Comparison of ENCODE assay signal across 1 cellular context in the genomic region with DNA sequence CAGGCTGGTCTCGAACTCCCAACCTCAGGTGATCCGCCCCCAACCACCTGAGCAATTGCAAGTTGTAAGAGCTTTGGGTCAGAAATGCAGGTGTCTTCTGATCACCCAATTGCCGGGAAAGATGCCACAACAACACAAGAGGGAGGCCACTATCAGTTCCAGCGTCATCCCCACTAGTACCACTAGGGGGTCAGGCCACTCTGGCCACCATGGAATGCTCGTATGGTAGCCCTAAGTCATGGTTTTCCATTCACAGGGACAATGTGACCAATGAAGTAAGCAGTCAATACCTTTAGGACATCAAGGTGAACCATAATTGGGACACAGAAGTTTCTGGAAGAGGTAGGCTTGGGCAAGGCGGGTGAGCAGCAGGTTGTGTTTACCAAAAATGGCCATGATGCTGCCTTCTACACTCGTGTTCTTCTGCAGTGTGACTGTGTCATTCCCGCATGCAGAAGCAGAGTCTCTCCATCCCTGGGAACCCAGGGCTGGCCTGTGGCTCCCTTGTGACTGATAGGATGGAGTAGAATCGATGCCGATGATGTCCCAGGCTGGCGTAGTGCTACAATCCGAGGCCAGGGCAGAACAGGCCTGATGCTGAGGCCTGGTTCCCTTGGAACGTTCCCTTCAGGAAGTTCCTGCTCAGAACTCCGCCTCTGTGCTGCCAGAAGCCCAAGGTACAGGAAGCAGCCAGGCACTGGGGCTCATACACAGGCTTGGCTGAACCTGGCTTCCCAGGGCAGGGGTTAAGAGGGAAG.
TF ChIP-seq lines count a peak whose summit lies in the region.

No MANE protein-coding gene starts in this region.

TF ChIP-seq in liver, 16 proteins besides CTCF, POLR2A, EP300 and RAD21 (continued from another document):
- TF ChIP-seq, protein P1, sequence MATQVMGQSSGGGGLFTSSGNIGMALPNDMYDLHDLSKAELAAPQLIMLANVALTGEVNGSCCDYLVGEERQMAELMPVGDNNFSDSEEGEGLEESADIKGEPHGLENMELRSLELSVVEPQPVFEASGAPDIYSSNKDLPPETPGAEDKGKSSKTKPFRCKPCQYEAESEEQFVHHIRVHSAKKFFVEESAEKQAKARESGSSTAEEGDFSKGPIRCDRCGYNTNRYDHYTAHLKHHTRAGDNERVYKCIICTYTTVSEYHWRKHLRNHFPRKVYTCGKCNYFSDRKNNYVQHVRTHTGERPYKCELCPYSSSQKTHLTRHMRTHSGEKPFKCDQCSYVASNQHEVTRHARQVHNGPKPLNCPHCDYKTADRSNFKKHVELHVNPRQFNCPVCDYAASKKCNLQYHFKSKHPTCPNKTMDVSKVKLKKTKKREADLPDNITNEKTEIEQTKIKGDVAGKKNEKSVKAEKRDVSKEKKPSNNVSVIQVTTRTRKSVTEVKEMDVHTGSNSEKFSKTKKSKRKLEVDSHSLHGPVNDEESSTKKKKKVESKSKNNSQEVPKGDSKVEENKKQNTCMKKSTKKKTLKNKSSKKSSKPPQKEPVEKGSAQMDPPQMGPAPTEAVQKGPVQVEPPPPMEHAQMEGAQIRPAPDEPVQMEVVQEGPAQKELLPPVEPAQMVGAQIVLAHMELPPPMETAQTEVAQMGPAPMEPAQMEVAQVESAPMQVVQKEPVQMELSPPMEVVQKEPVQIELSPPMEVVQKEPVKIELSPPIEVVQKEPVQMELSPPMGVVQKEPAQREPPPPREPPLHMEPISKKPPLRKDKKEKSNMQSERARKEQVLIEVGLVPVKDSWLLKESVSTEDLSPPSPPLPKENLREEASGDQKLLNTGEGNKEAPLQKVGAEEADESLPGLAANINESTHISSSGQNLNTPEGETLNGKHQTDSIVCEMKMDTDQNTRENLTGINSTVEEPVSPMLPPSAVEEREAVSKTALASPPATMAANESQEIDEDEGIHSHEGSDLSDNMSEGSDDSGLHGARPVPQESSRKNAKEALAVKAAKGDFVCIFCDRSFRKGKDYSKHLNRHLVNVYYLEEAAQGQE (IDR thresholded peaks at IDR 0.05): no peak
- TF ChIP-seq ATF3 (IDR thresholded peaks at IDR 0.05) (no peak), YY1 (IDR thresholded peaks at IDR 0.05) (no peak), EGR1 (IDR thresholded peaks at IDR 0.05; ENCODE audit: low read depth in 2 of 2) (no peak), FOXA1 (IDR thresholded peaks at IDR 0.05) (no peak), HNF4G (IDR thresholded peaks at IDR 0.05) (no peak)
